ENCODE assay signal across 15 cellular contexts in the genomic region with DNA sequence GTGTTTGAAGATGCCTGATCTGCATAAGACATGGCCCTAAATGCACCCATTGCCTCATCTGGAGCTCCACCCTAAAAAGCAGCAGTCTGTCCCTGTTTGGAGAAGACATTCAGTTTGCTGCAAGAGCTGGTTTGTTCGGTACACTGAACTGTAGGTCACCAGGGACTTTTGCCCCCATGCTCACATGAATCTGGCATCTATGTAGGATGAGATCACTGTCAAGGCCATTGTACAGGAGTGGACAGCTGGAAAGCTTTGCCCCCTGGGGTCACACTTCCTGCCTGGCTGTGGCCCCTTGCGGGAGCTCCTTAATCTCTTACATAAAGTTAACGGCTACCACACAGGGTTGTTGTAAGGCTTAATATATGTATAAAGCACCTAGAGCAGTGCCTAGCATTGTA.
DNase-seq lines count a peak whose midpoint lies in the region; ATAC-seq and TF ChIP-seq lines count a peak whose summit lies in the region.
"Had no signal": no experiment of that assay in that cellular context is flagged by ENCODE, and none has a peak within 500 bp of the region (broad histone marks: within the 10 kb centered on the region; RNA-seq: fewer than 3 reads in every experiment).

No MANE protein-coding gene starts in this region.

- no peaks in the 10 kb centered on the region for H3K9me3 Mint-ChIP-seq in CD4-positive, alpha-beta T cell

- H3K4me3 ChIP-seq in WERI-Rb-1 (ENCODE audit: low read depth, low read length), result no peak overlapping the region
- H3K4me3 ChIP-seq in right cardiac atrium (ENCODE audit: low read length), result no peak overlapping the region
- H3K4me3 ChIP-seq in skeletal muscle cell (ENCODE audit: low read depth, low read length), result no peak overlapping the region
- H3K4me3 ChIP-seq: gastrocnemius medialis, transverse colon had no signal

- H3K27ac Mint-ChIP-seq in CD4-positive, alpha-beta T cell, result no peak overlapping the region

- H3K36me3 ChIP-seq in WERI-Rb-1, result peaks cover 28% of the 10 kb centered on the region

- no peaks in the 10 kb centered on the region for H3K9me3 ChIP-seq in WERI-Rb-1 (ENCODE audit: severe bottlenecking)
- H3K9me3 ChIP-seq in right cardiac atrium (ENCODE audit: control insufficient read depth, low read length), result no peaks in the 10 kb centered on the region
- no peaks in the 10 kb centered on the region for H3K9me3 ChIP-seq in CD4-positive, alpha-beta T cell (ENCODE audit: control insufficient read depth, low read length)
- H3K9me3 ChIP-seq: gastrocnemius medialis, transverse colon had no signal

- H3K4me1 ChIP-seq in right cardiac atrium (ENCODE audit: control insufficient read depth, insufficient read depth, low read length), result no peaks in the 10 kb centered on the region
- H3K4me1 ChIP-seq: gastrocnemius medialis, transverse colon had no signal

- H3K4me1 Mint-ChIP-seq in CD4-positive, alpha-beta T cell (ENCODE audit: low read depth), result no peaks in the 10 kb centered on the region

- no peak for TF ChIP-seq CTCF in WERI-Rb-1 (IDR thresholded peaks at IDR 0.05; ENCODE audit: low read depth, low read length)
- no peak for TF ChIP-seq CTCF in CD4-positive, alpha-beta T cell (IDR thresholded peaks at IDR 0.05)

- intact Hi-C loops in right cardiac atrium (cut with DNase I), result no loop called here
- intact Hi-C loops in CD4-positive, alpha-beta T cell (cut with DNase I, micrococcal nuclease), result loop anchor here in 1 of 2 experiments (10.0 kb wide), 1 partner anchor 648 kb away; no protein-coding TSS in a partner anchor

- H3K27me3 Mint-ChIP-seq in CD4-positive, alpha-beta T cell, result no peaks in the 10 kb centered on the region

- CTCF ChIA-PET in CD4-positive, alpha-beta T cell (lab: Charles Lee), result no interaction called here

- DNase-seq in NCI-H748 (lab: John Stamatoyannopoulos, UW; ENCODE audit: unreplicated experiment) (peak; percentile 39), NCI-H748 treated with DMSO at 0.1 percent for 48 hours (lab: John Stamatoyannopoulos, UW) (no peak), WERI-Rb-1 (peak; percentile 68), right cardiac atrium (peak in 1 of 3 donors; percentile 63), skeletal muscle cell (ENCODE audit: low read depth) (peak; percentile 36), NCI-H446 treated with DMSO at 0.1 percent for 48 hours (lab: John Stamatoyannopoulos, UW) (no peak)
- DNase-seq in activated naive CD4-positive, alpha-beta T cell treated with anti-CD3 and anti-CD28 coated beads, Interleukin-2, amount 50 U/mL, for 16 hours, result no peak
- no peak for DNase-seq in CD4-positive, alpha-beta T cell
- DNase-seq: COR-L47; gastrocnemius medialis; NCI-H1694; NK-92 treated with Interleukin-12 subunit alpha and Interleukin-12 subunit beta, amount 100 ng/mL, for 24 hours; occipital lobe; stimulated activated CD8-positive, alpha-beta memory T cell treated with anti-CD3 and anti-CD28 coated beads, Interleukin-4, amount 100 ng/mL, for 48 hours; transverse colon had no signal

- no peaks in the 10 kb centered on the region for H3K27me3 ChIP-seq in WERI-Rb-1 (ENCODE audit: insufficient read depth, low read depth, severe bottlenecking)
- H3K27me3 ChIP-seq in right cardiac atrium (ENCODE audit: control insufficient read depth, insufficient read depth), result no peaks in the 10 kb centered on the region
- no peaks in the 10 kb centered on the region for H3K27me3 ChIP-seq in CD4-positive, alpha-beta T cell (ENCODE audit: control insufficient read depth, insufficient read depth, low read length)
- H3K27me3 ChIP-seq: gastrocnemius medialis, transverse colon had no signal

- peaks cover 20% of the 10 kb centered on the region for H3K36me3 Mint-ChIP-seq in CD4-positive, alpha-beta T cell (ENCODE audit: low read depth)

- ATAC-seq in right cardiac atrium, result peak; percentile 54 to 58
- no peak for ATAC-seq in CD4-positive, alpha-beta T cell (ENCODE audit: poor library complexity)
- ATAC-seq: gastrocnemius medialis had no signal

- WGBS in right cardiac atrium, result 33% methylated on average over 3 of the region's 3 CpGs

- H3K27ac ChIP-seq in WERI-Rb-1 (no peak overlapping the region), right cardiac atrium (ENCODE audit: low read length) (no peak overlapping the region)
- H3K27ac ChIP-seq in CD4-positive, alpha-beta T cell (ENCODE audit: low read depth, low read length), result no peak overlapping the region
- H3K27ac ChIP-seq: gastrocnemius medialis, transverse colon had no signal

- POLR2A ChIA-PET in CD4-positive, alpha-beta T cell (lab: Charles Lee), result no interaction called here

- no peak overlapping the region for H3K4me3 Mint-ChIP-seq in CD4-positive, alpha-beta T cell

Comparison
In these comparisons a context has a peak if more than half of its experiments do, and no peak if none do; other contexts are left out.
1. DNase-seq: peak in NCI-H748 (single experiment), WERI-Rb-1 (single experiment) and skeletal muscle cell (single experiment); none in NCI-H748 treated with DMSO at 0.1 percent for 48 hours (single experiment), activated naive CD4-positive, alpha-beta T cell treated with anti-CD3 and anti-CD28 coated beads, Interleukin-2, amount 50 U/mL, for 16 hours (single experiment), CD4-positive, alpha-beta T cell (0 of 10) and NCI-H446 treated with DMSO at 0.1 percent for 48 hours (single experiment).